1 cellular context compared by ENCODE assay signal in the genomic region with DNA sequence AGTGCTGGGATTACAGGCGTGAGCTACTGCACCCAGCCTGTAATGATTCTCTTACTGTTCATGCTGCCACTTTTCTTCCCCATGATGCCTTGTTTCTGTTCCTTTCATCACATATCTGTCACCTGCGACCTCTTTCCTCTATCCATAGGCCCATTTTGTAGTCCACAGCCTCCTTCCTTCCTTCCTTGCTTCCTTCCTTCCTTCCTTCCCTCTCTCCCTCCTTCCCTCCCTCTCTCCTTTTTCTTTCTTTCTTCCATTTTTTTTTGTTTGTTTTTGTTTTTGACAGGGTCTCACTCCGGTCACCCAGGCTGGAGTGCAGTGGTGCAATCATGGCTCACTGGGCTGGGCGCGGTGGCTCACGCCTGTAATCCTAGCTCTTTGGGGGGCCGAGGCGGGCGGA.
TF ChIP-seq lines count a peak whose summit lies in the region.

No MANE protein-coding gene starts in this region.

TF ChIP-seq in WTC11, 78 proteins besides CTCF, POLR2A, EP300 and RAD21:
- TF ChIP-seq, protein P1, sequence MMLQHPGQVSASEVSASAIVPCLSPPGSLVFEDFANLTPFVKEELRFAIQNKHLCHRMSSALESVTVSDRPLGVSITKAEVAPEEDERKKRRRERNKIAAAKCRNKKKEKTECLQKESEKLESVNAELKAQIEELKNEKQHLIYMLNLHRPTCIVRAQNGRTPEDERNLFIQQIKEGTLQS (CRISPR knock-in tag; conservative IDR thresholded peaks at IDR 0.05): no peak
- no peak for TF ChIP-seq NR1H2 (CRISPR knock-in tag; IDR thresholded peaks at IDR 0.05)
- no peak for TF ChIP-seq PRRX2 (CRISPR knock-in tag; IDR thresholded peaks at IDR 0.05)
- no peak for TF ChIP-seq PRDM15 (CRISPR knock-in tag; IDR thresholded peaks at IDR 0.05)
- TF ChIP-seq ZNF423 (CRISPR knock-in tag; IDR thresholded peaks at IDR 0.05): no peak
- TF ChIP-seq, protein P2, sequence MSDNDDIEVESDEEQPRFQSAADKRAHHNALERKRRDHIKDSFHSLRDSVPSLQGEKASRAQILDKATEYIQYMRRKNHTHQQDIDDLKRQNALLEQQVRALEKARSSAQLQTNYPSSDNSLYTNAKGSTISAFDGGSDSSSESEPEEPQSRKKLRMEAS (CRISPR knock-in tag; IDR thresholded peaks at IDR 0.05): no peak
- TF ChIP-seq USF2 (CRISPR knock-in tag; IDR thresholded peaks at IDR 0.05): no peak
- no peak for TF ChIP-seq ZBTB21 (CRISPR knock-in tag; IDR thresholded peaks at IDR 0.05; ENCODE audit: borderline replicate concordance)
- TF ChIP-seq GABPB1 (CRISPR knock-in tag; IDR thresholded peaks at IDR 0.05): no peak
- TF ChIP-seq CREB1 (CRISPR knock-in tag; IDR thresholded peaks at IDR 0.05): no peak
- TF ChIP-seq ATF1 (CRISPR knock-in tag; IDR thresholded peaks at IDR 0.05): no peak
- no peak for TF ChIP-seq GTF2I (CRISPR knock-in tag; conservative IDR thresholded peaks at IDR 0.05)
- TF ChIP-seq TP53 (CRISPR knock-in tag; IDR thresholded peaks at IDR 0.05): no peak
- no peak for TF ChIP-seq ESRRA (CRISPR knock-in tag; IDR thresholded peaks at IDR 0.05; ENCODE audit: borderline replicate concordance)
- TF ChIP-seq KAT7 (CRISPR knock-in tag; IDR thresholded peaks at IDR 0.05; ENCODE audit: borderline replicate concordance): no peak
- no peak for TF ChIP-seq ETV6 (CRISPR knock-in tag; IDR thresholded peaks at IDR 0.05)
- no peak for TF ChIP-seq SOX15 (CRISPR knock-in tag; IDR thresholded peaks at IDR 0.05)
- no peak for TF ChIP-seq ZNF416 (CRISPR knock-in tag; IDR thresholded peaks at IDR 0.05)
- no peak for TF ChIP-seq ZNF281 (CRISPR knock-in tag; IDR thresholded peaks at IDR 0.05)
